ENCODE assay signal across 3 cellular contexts in the genomic region with DNA sequence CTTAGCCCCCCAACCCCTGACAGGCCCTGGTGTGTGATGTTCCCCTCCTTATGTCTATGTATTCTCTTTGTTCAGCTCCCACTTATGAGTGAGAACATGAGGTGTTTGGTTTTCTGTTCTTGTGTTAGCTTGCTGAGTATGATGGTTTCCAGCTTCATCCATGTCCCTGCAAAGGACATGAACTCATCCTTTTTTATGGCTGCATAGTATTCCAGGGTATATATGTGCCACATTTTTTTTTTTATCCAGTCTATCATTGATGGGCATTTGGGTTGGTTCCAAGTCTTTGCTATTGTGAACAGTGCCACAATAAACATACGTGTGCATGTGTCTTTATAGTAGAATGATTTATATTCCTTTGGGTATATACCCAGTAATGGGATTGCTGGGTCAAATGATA. TPM values are rescaled to one million over a fixed set of nuclear protein-coding genes. Genes with fewer than 3 reads are reported as not detected.
DNase-seq lines count a peak whose midpoint lies in the region; ATAC-seq, FAIRE-seq and TF ChIP-seq lines count a peak whose summit lies in the region.
"Not testable (repeated sequence)": the region's sequence is repeated elsewhere in the genome, so short reads cannot be mapped to it uniquely, and the experiment has no call there.

No MANE protein-coding gene starts in this region.

- not testable (repeated sequence) for H3K79me2 ChIP-seq in K562 (ENCODE audit: control insufficient read depth, insufficient read depth, low read length)

- H3K4me2 ChIP-seq in K562 (ENCODE audit: insufficient read depth, low read length) = not testable (repeated sequence)

- not testable (repeated sequence) for TF ChIP-seq RAD21 in K562 (CRISPR knock-in tag; conservative IDR thresholded peaks at IDR 0.05 in 1 of 2, IDR thresholded peaks at IDR 0.05 in 1 of 2)

- not testable (repeated sequence) for TF ChIP-seq POLR2A in K562 (conservative IDR thresholded peaks at IDR 0.05)

- CTCF ChIA-PET in HEK293 (lab: Yijun Ruan, JAX); K562 (lab: Yijun Ruan, JAX; ENCODE audit: low intra/inter-chr PET ratio): not testable (repeated sequence)

- not testable (repeated sequence) for TF ChIP-seq EP300 in K562 (IDR thresholded peaks at IDR 0.05; ENCODE audit: low read length)

- not testable (repeated sequence) for ATAC-seq in SK-N-SH treated with all-trans-retinoic acid at 6 μM for 48 hours, K562

- not testable (repeated sequence) for H3K9me3 ChIP-seq in HEK293 (ENCODE audit: control insufficient read depth, insufficient read depth, low read depth, low read length); K562 (replicated peaks; ENCODE audit: control insufficient read depth, insufficient read depth, low read depth, low read length)

- H3K9ac ChIP-seq in K562 (ENCODE audit: insufficient read depth in 1 of 2, low read depth in 2 of 2, low read length in 2 of 2) = not testable (repeated sequence)

- H3K27ac ChIP-seq in HEK293 (ENCODE audit: extremely low read depth, low read depth, low read length); K562 (ENCODE audit: extremely low read depth, low read depth, low read length): not testable (repeated sequence)

- not testable (repeated sequence) for TF ChIP-seq CTCF in HEK293 (tag by site-specific recombination; IDR thresholded peaks at IDR 0.05); K562 (IDR thresholded peaks at IDR 0.05 in 2 of 3, conservative IDR thresholded peaks at IDR 0.05 in 1 of 3; ENCODE audit: insufficient read depth in 2 of 3, low read depth in 1 of 3, low read length in 3 of 3)

- DNase-seq in K562 (ENCODE audit: extremely low read depth in 1 of 4, low spot score in 3 of 4) = not testable (repeated sequence)

- 10% methylated on average over 1 of the region's 1 CpG for WGBS in K562 (ENCODE audit: insufficient coverage, low coverage, missing lambda C conversion rate)

- not testable (repeated sequence) for BruUV-seq in K562 (replicated peaks; lab: Mats Ljungman, UMichigan)

- not testable (repeated sequence) for H3K4me3 ChIP-seq in HEK293 (ENCODE audit: low read depth, low read length); K562

- H3K36me3 ChIP-seq in HEK293 (ENCODE audit: control insufficient read depth in 2 of 2, insufficient read depth in 1 of 2, low read length in 2 of 2); K562 (ENCODE audit: control insufficient read depth, insufficient read depth, low read length): not testable (repeated sequence)

- H3K27me3 ChIP-seq in K562 (ENCODE audit: control insufficient read depth in 2 of 2, insufficient read depth in 2 of 2, low read length in 2 of 2) = not testable (repeated sequence)

- H2AFZ ChIP-seq in K562 (ENCODE audit: low read depth, low read length) = not testable (repeated sequence)

- not testable (repeated sequence) for H3K4me1 ChIP-seq in HEK293 (ENCODE audit: control insufficient read depth, insufficient read depth, low read length); K562 (replicated peaks in 1 of 2; ENCODE audit: control insufficient read depth in 2 of 2, insufficient read depth in 2 of 2, low read length in 2 of 2)

- in situ Hi-C loops in K562 (cut with MboI) = not testable (repeated sequence)

- POLR2A ChIA-PET in HEK293 (lab: Yijun Ruan, JAX); K562 (lab: Yijun Ruan, JAX): not testable (repeated sequence)

- not testable (repeated sequence) for FAIRE-seq in K562 (lab: Jason Lieb, UNC)

- not testable (repeated sequence) for H4K20me1 ChIP-seq in K562 (replicated peaks; ENCODE audit: control insufficient read depth, insufficient read depth, low read length)

- H3K9me1 ChIP-seq in K562 (ENCODE audit: control insufficient read depth, insufficient read depth, low read length) = not testable (repeated sequence)

- intact Hi-C loops in K562 (cut with micrococcal nuclease) = loop anchor here (10.0 kb wide), 1 partner anchor 529 kb away; no protein-coding TSS in a partner anchor

TF ChIP-seq in HEK293, 187 proteins besides CTCF, POLR2A, EP300 and RAD21 (continues in another document):
- TF ChIP-seq, protein P1, sequence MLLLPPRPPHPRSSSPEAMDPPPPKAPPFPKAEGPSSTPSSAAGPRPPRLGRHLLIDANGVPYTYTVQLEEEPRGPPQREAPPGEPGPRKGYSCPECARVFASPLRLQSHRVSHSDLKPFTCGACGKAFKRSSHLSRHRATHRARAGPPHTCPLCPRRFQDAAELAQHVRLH (tag by site-specific recombination; IDR thresholded peaks at IDR 0.05) = 0 out of 2 replicates have a peak, but pooled peaks have one; percentile 48
- TF ChIP-seq ZNF146 (tag by site-specific recombination; IDR thresholded peaks at IDR 0.05) = peak; percentile 81

TF ChIP-seq in SK-N-SH treated with all-trans-retinoic acid at 6 μM for 48 hours, 23 proteins besides CTCF, POLR2A, EP300 and RAD21:
- TF ChIP-seq ZNF8 (CRISPR knock-in tag; IDR thresholded peaks at IDR 0.05) = 0 out of 2 replicates have a peak, but pooled peaks have one; percentile 55

TF ChIP-seq in K562, 482 proteins besides CTCF, POLR2A, EP300 and RAD21:
- peak; percentile 82 for TF ChIP-seq ZNF146 (CRISPR knock-in tag; IDR thresholded peaks at IDR 0.05; ENCODE audit: unreplicated experiment)
- TF ChIP-seq BCOR (IDR thresholded peaks at IDR 0.05) = peak; percentile 64
TF ChIP-seq in K562: peak in this region for 2; not testable (repeated sequence) for 480.

RNA-seq across cellular contexts. Expression of a gene that starts 47.8 kb away (rescaled TPM):
- 15.1 and 35.9 TPM in 2 replicates for total RNA-seq in K562 (2011; cell fraction: chromatin; rRNA removed; ENCODE audit: low replicate concordance)
- total RNA-seq in K562 (2011; cell fraction: nucleolus; rRNA removed) = 16.5 and 22.2 TPM in 2 replicates
- total RNA-seq in K562 (2011; cell fraction: nucleoplasm; rRNA removed) = 31.7 and 51.6 TPM in 2 replicates
- total RNA-seq in K562 (2014; rRNA removed) (161 and 176 TPM in 2 replicates), K562 (2014; rRNA removed; fragmentation: Illumina TruSeq; extraction: Trizol) (316 and 361 TPM in 2 replicates), K562 (2015; rRNA removed; fragmentation: Illumina TruSeq; extraction: Trizol) (332 and 358 TPM in 2 replicates), K562 (2021) (171 and 197 TPM in 2 replicates)
- polyA plus RNA-seq in K562 (2011; rRNA removed) (202 and 279 TPM in 2 replicates), K562 (2014; fragmentation: Illumina TruSeq; extraction: Trizol) (344 and 367 TPM in 2 replicates), K562 (2014; fragmentation: Nextera tagmentation; extraction: Ambion mirVana) (100 to 1,000 TPM; 675 to 891 TPM), K562 (2014; rRNA removed) (246 and 279 TPM in 2 replicates)
- polyA plus RNA-seq in K562 (2011; cell fraction: cytosol; rRNA removed) = 68.2 and 91.2 TPM in 2 replicates
- polyA plus RNA-seq in K562 (2011; cell fraction: nucleus; rRNA removed) = 45.6 and 77.5 TPM in 2 replicates
- 168 and 209 TPM in 2 replicates for polyA plus RNA-seq in K562 (2012)
- polyA minus RNA-seq in K562 (2011; rRNA and poly(A)+ RNA removed) = 77.7 and 80.9 TPM in 2 replicates
- polyA minus RNA-seq in K562 (2011; cell fraction: cytosol; rRNA and poly(A)+ RNA removed) = 32.0 and 35.2 TPM in 2 replicates
- 9.6 and 26.2 TPM in 2 replicates for polyA minus RNA-seq in K562 (2011; cell fraction: nucleus; rRNA and poly(A)+ RNA removed)
